Comparison of ENCODE assay signal across 15 cellular contexts in genomic region chr7:64869912-64870562, GRCh38. TPM values are rescaled to one million over a fixed set of nuclear protein-coding genes. Genes with fewer than 3 reads are reported as not detected.
A peak's percentile ranks its signal among the peaks of the same experiment; 100 is the strongest.
DNase-seq lines count a peak whose midpoint lies in the region; ATAC-seq, FAIRE-seq and TF ChIP-seq lines count a peak whose summit lies in the region.
"Had no signal": no experiment of that assay in that cellular context is flagged by ENCODE, and none has a peak within 500 bp of the region (broad histone marks: within the 10 kb centered on the region; RNA-seq: fewer than 3 reads in every experiment).

No MANE protein-coding gene starts in this region.

- no peaks in the 10 kb centered on the region for H3F3A ChIP-seq in GM23248 (ENCODE audit: insufficient read depth)

- in situ Hi-C loops in GM23248 (cut with MboI) = no loop called here

- no peak overlapping the region for H2AFZ ChIP-seq in GM23248

- FAIRE-seq in kidney (lab: Jason Lieb, UNC) = no peak
- FAIRE-seq: A549 had no signal

- H3K27ac ChIP-seq in right atrium auricular region (no peak overlapping the region), heart right ventricle (no peak overlapping the region), kidney (ENCODE audit: low read depth in 2 of 2, low read length in 2 of 2) (no peak overlapping the region), upper lobe of right lung (no peak overlapping the region), GM23248 (no peak overlapping the region)
- H3K27ac ChIP-seq: A549, KMS-11 had no signal

- H3K4me1 ChIP-seq in right atrium auricular region = no peaks in the 10 kb centered on the region
- H3K4me1 ChIP-seq in heart right ventricle = no peaks in the 10 kb centered on the region
- no peaks in the 10 kb centered on the region for H3K4me1 ChIP-seq in kidney (ENCODE audit: control insufficient read depth in 1 of 2, insufficient read depth in 1 of 2, low read depth in 1 of 2, low read length in 2 of 2)
- no peaks in the 10 kb centered on the region for H3K4me1 ChIP-seq in upper lobe of right lung
- no peaks in the 10 kb centered on the region for H3K4me1 ChIP-seq in GM23248 (ENCODE audit: insufficient read depth)
- H3K4me1 ChIP-seq: A549 had no signal

- H3K4me3 ChIP-seq in right atrium auricular region (no peak overlapping the region), heart right ventricle (no peak overlapping the region), kidney (ENCODE audit: low read length in 2 of 2) (no peak overlapping the region), upper lobe of right lung (no peak overlapping the region), GM23248 (no peak overlapping the region)
- H3K4me3 ChIP-seq: A549 had no signal

- no peaks in the 10 kb centered on the region for H4K20me1 ChIP-seq in GM23248 (ENCODE audit: insufficient read depth)

- H3K9me3 ChIP-seq in right atrium auricular region (no peaks in the 10 kb centered on the region), heart right ventricle (peaks cover 0 to 5% (median 0%) of the 10 kb centered on the region in 11 donors), kidney (ENCODE audit: control insufficient read depth in 1 of 2, low read length in 2 of 2) (no peaks in the 10 kb centered on the region), upper lobe of right lung (no peaks in the 10 kb centered on the region), GM23248 (ENCODE audit: low read depth) (no peaks in the 10 kb centered on the region)
- H3K9me3 ChIP-seq: A549 had no signal

- intact Hi-C loops in heart right ventricle (cut with DNase I) (no loop called here), kidney (cut with DNase I) (no loop called here), upper lobe of right lung (cut with DNase I) (no loop called here)

- H3K27me3 ChIP-seq in right atrium auricular region (no peaks in the 10 kb centered on the region), heart right ventricle (peaks cover 0 to 24% (median 6%) of the 10 kb centered on the region in 7 donors), upper lobe of right lung (no peaks in the 10 kb centered on the region), GM23248 (replicated peaks; ENCODE audit: insufficient read depth) (no peaks in the 10 kb centered on the region)

- no peak overlapping the region for H3K9ac ChIP-seq in kidney (ENCODE audit: low read length in 2 of 2)
- H3K9ac ChIP-seq in GM23248 = no peak overlapping the region
- H3K9ac ChIP-seq: KMS-11 had no signal

- H3K36me3 ChIP-seq in right atrium auricular region (no peaks in the 10 kb centered on the region), heart right ventricle (no peaks in the 10 kb centered on the region), kidney (ENCODE audit: control insufficient read depth in 1 of 2, insufficient read depth in 2 of 2, low read length in 2 of 2) (no peaks in the 10 kb centered on the region), upper lobe of right lung (no peaks in the 10 kb centered on the region), GM23248 (ENCODE audit: low read depth) (no peaks in the 10 kb centered on the region)

- H3K79me2 ChIP-seq in GM23248 (ENCODE audit: insufficient read depth) = no peaks in the 10 kb centered on the region

- DNase-seq in right atrium auricular region (ENCODE audit: low spot score) = peak; percentile 47
- no peak for DNase-seq in heart right ventricle
- DNase-seq in HuH-7 (ENCODE audit: low spot score) = peak; percentile 22
- peak; percentile 65 for DNase-seq in kidney
- peak; percentile 54 for DNase-seq in upper lobe of right lung
- no peak for DNase-seq in GM23248
- no peak for DNase-seq in activated CD4-positive, alpha-beta T cell treated with anti-CD3 and anti-CD28 coated beads for 4 hours
- DNase-seq in DMS53 treated with DMSO at 0.1 percent for 48 hours (lab: John Stamatoyannopoulos, UW; ENCODE audit: unreplicated experiment) = no peak
- DNase-seq: AML-193, GF-D8, NCI-H1092, NCI-H226, NCI-H526 treated with DMSO at 0.1 percent for 48 hours had no signal

- no peak for TF ChIP-seq CTCF in right atrium auricular region (IDR thresholded peaks at IDR 0.05)
- TF ChIP-seq CTCF in heart right ventricle (IDR thresholded peaks at IDR 0.05) = no peak
- no peak for TF ChIP-seq CTCF in kidney (IDR thresholded peaks at IDR 0.05; ENCODE audit: borderline replicate concordance, extremely low read depth, insufficient read depth)
- TF ChIP-seq CTCF in upper lobe of right lung (IDR thresholded peaks at IDR 0.05) = no peak

- WGBS in heart right ventricle, 2 donors = 92 to 94% methylated on average over 32 of the region's 32 CpGs
- WGBS in GM23248 (ENCODE audit: low coverage in 1 of 2, low lambda C conversion rate in 2 of 2, missing lambda C conversion rate in 2 of 2), 2 experiments = 76 to 77% methylated on average over 32 of the region's 32 CpGs

- ATAC-seq in heart right ventricle (no peak), upper lobe of right lung (no peak)
- ATAC-seq: A549 had no signal

- H3K4me2 ChIP-seq in GM23248 (ENCODE audit: unreplicated experiment) = no peak overlapping the region
- H3K4me2 ChIP-seq: A549, KMS-11 had no signal

- no peaks in the 10 kb centered on the region for H3K9me2 ChIP-seq in GM23248 (ENCODE audit: insufficient read depth)

RNA-seq across cellular contexts. Expression of gene ZNF273, which starts 33.0 kb away (rescaled TPM):
- 1 to 10 TPM; 1.1 to 1.6 TPM for total RNA-seq in right atrium auricular region
- total RNA-seq in heart right ventricle = 1 to 10 TPM in 9 of 10 donors, under 1 TPM in 1; 1.00 to 2.3 (median 1.6) TPM
- polyA plus RNA-seq in heart right ventricle = 1 to 10 TPM in 1 of 2 donors, under 1 TPM in 1; 0.90 to 3.1 TPM
- 5.4 TPM for total RNA-seq in kidney
- 1.7 TPM for polyA plus RNA-seq in kidney (ENCODE audit: insufficient read depth, low read depth, low replicate concordance)
- total RNA-seq in upper lobe of right lung = 2.3 TPM
- 4.8 and 8.3 TPM in 2 replicates for total RNA-seq in GM23248 (2014; rRNA removed; shearing (Covaris generic))
- 2.1 and 4.1 TPM in 2 replicates for polyA plus RNA-seq in GM23248 (2016; fragmentation: Nextera tagmentation; extraction: Ambion mirVana)

Comparison
In these comparisons a context has a peak if more than half of its experiments do, and no peak if none do; other contexts are left out.
1. DNase-seq: peak in right atrium auricular region (single experiment), HuH-7 (single experiment), kidney (single experiment) and upper lobe of right lung (single experiment); none in heart right ventricle (0 of 2), GM23248 (single experiment), activated CD4-positive, alpha-beta T cell treated with anti-CD3 and anti-CD28 coated beads for 4 hours (0 of 2) and DMS53 treated with DMSO at 0.1 percent for 48 hours (single experiment).